8 cellular contexts compared by ENCODE assay signal in the genomic region with DNA sequence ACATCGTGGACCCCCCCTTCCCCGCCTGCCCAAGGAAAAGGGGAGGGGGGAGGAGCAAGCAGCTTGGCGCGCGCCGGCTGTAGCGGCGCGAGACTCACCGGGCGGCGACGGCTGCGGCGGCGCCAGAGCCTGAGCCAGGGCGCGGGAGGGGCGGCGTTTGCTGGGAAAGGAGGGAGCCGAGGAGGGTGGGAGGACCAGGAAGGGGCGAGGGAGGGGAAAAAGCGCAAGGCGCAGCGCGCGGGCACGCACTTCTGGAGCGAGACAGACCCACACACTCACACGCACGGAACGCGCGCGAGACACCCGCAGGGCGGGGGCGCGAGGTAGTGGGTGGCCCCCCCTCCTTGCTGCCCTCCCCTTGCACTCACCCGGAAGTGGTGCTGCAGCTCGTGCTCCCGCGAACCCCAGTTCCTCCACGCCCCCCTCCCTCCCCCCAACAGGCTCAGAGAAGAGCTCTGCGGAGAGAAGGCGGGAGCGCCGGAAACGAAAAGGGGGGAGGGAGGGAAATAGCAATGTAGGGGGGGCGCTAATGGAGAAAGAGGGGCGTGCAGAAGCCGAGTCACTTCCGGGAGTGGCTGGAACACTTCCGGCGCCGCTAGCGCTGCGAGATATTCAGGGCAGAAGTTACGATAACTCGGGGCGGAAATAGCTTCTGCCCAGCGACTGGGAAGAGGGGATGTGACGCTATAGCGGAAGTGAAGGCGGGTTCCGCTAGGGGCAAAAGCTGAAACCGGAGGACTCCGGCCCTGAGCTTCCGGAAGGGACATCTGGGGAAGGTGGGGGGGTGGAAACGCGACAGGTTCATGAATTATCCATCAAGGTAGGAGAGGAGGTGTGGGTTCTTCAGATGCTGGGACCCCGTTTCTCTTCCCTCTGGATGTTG. TPM values are rescaled to one million over a fixed set of nuclear protein-coding genes. Genes with fewer than 3 reads are reported as not detected.
DNase-seq lines count a peak whose midpoint lies in the region; ATAC-seq and TF ChIP-seq lines count a peak whose summit lies in the region.

Gene ZNF384, minus strand, starts transcription at position 376 of the 883 bp plus-strand sequence. CDS start 9,855 bp downstream, outside the sequence.

- intact Hi-C loops in PC-3 (cut with micrococcal nuclease) = loop anchor here (1.0 kb wide), 2 partner anchors 26 to 35 kb away; partner anchors contain the start of genes COPS7A and ING4

- TF ChIP-seq CTCF in PC-3 (conservative IDR thresholded peaks at IDR 0.05; ENCODE audit: low read depth, low read length) (no peak), epithelial cell of esophagus (IDR thresholded peaks at IDR 0.05; ENCODE audit: insufficient read depth, low read depth, low read length, missing control alignments) (peak; percentile 29)

- peak within 1 kb of the TSS; percentile 73 for H2AFZ ChIP-seq in PC-3 (ENCODE audit: low read length)

- H3K9me2 ChIP-seq in PC-3 (replicated peaks; ENCODE audit: low read length) = no peaks in the 10 kb centered on the region

- H3K36me3 ChIP-seq in PC-3 (ENCODE audit: low read depth, low read length) = peaks cover 7% of the 10 kb centered on the region

- H4K20me1 ChIP-seq in PC-3 (ENCODE audit: low read length) = no peaks in the 10 kb centered on the region

- peak; percentile 43; the same call in 1 of the 2 replicates for TF ChIP-seq EP300 in Ishikawa (IDR thresholded peaks at IDR 0.05; ENCODE audit: borderline replicate concordance)

- CTCF ChIA-PET in PC-3 (lab: Charles Lee) = interaction anchor here (0.5 to 0.7 kb wide), 7 partner anchors 84 to 252 kb away, joined by 3 to 12 read pairs (median 5); no protein-coding TSS in a partner anchor

- no peaks in the 10 kb centered on the region for H3F3A ChIP-seq in PC-3 (ENCODE audit: low read length, unreplicated experiment)

- peaks cover 60% of the 10 kb centered on the region for H3K79me2 ChIP-seq in PC-3 (ENCODE audit: low read length)

- no peaks in the 10 kb centered on the region for H3K9me3 ChIP-seq in PC-3 (ENCODE audit: low read length)
- H3K9me3 ChIP-seq in mononuclear cell (ENCODE audit: low read depth, low read length) = no peaks in the 10 kb centered on the region

- DNase-seq in DMS114 treated with DMSO at 0.1 percent for 48 hours (lab: John Stamatoyannopoulos, UW; ENCODE audit: unreplicated experiment) = peak; percentile 99
- peak; percentile 97 for DNase-seq in PC-3
- DNase-seq in activated T-cell treated with anti-CD3 and anti-CD28 coated beads for 48 hours (ENCODE audit: low read depth) = peak; percentile 88
- DNase-seq in epithelial cell of esophagus (ENCODE audit: low read depth) = peak; percentile 99
- peak; percentile 85 to 90 for DNase-seq in stimulated activated CD8-positive, alpha-beta memory T cell treated with anti-CD3 and anti-CD28 coated beads, Interleukin-4, amount 100 ng/mL, for 1 hour (ENCODE audit: low read depth in 2 of 2, low spot score in 1 of 2)

- H3K27ac ChIP-seq in PC-3 (ENCODE audit: low read length) = peak within 1 kb of the TSS; percentile 83

- no peak for TF ChIP-seq RAD21 in Ishikawa (IDR thresholded peaks at IDR 0.05; ENCODE audit: low read depth)

- H3K4me2 ChIP-seq in PC-3 (ENCODE audit: low read length) = peak within 1 kb of the TSS; percentile 99

- H3K9ac ChIP-seq in PC-3 (ENCODE audit: low read length) = peak within 1 kb of the TSS; percentile 97

- BruUV-seq in PC-3 (replicated peaks; lab: Mats Ljungman, UMichigan) = no TSS peak

- peak; percentile 81 for ATAC-seq in GM21576 (IDR thresholded peaks at IDR 0.05; ENCODE audit: unreplicated experiment)
- peak; percentile 85 for ATAC-seq in PC-3

- POLR2A ChIA-PET in PC-3 (lab: Charles Lee; ENCODE audit: unreplicated experiment) = interaction anchor here (0.5 to 1.0 kb wide), 11 partner anchors 9 to 880 kb away, joined by 3 to 16 read pairs (median 4); partner anchors contain the start of genes COPS7A and USP5

- peaks cover 13% of the 10 kb centered on the region; the same call in 1 of the 2 replicates for H3K4me1 ChIP-seq in PC-3 (ENCODE audit: insufficient read depth, low read length)
- peaks cover 46% of the 10 kb centered on the region for H3K4me1 ChIP-seq in mononuclear cell (ENCODE audit: insufficient read depth, low read length)

- no peaks in the 10 kb centered on the region for H3K27me3 ChIP-seq in PC-3 (ENCODE audit: low read length)
- H3K27me3 ChIP-seq in mononuclear cell (ENCODE audit: insufficient read depth, low read length) = no peaks in the 10 kb centered on the region

- peak within 1 kb of the TSS; percentile 72 for H3K4me3 ChIP-seq in PC-3 (ENCODE audit: low read length)
- H3K4me3 ChIP-seq in epithelial cell of esophagus (ENCODE audit: low read length) = peak within 1 kb of the TSS; percentile 85
- peak within 1 kb of the TSS; percentile 81 for H3K4me3 ChIP-seq in mononuclear cell (ENCODE audit: low read length)

TF ChIP-seq in Ishikawa, 13 proteins besides CTCF, POLR2A, EP300 and RAD21:
- peak; percentile 61; the same call in 1 of the 2 replicates for TF ChIP-seq TEAD4 (IDR thresholded peaks at IDR 0.05)
- peak; percentile 99 for TF ChIP-seq CREB1 (IDR thresholded peaks at IDR 0.05; ENCODE audit: low read depth)
- no peak for TF ChIP-seq REST (IDR thresholded peaks at IDR 0.05; ENCODE audit: low read depth)
- TF ChIP-seq FOXM1 (IDR thresholded peaks at IDR 0.05; ENCODE audit: borderline replicate concordance, low read depth) = peak; percentile 48; the same call in 1 of the 2 replicates
- TF ChIP-seq YY1 (IDR thresholded peaks at IDR 0.05; ENCODE audit: low read depth) = peak; percentile 87
- TF ChIP-seq NFIC (IDR thresholded peaks at IDR 0.05) = 0 out of 2 replicates have a peak, but pooled peaks have one; percentile 18
- peak; percentile 20; the same call in 1 of the 2 replicates for TF ChIP-seq CEBPB (IDR thresholded peaks at IDR 0.05)
- peak; percentile 58 for TF ChIP-seq EGR1 (IDR thresholded peaks at IDR 0.05)
- TF ChIP-seq TCF12 (IDR thresholded peaks at IDR 0.05; ENCODE audit: low read depth) = peak; percentile 80
- TF ChIP-seq, protein P1, sequence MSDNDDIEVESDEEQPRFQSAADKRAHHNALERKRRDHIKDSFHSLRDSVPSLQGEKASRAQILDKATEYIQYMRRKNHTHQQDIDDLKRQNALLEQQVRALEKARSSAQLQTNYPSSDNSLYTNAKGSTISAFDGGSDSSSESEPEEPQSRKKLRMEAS (IDR thresholded peaks at IDR 0.05) = peak; percentile 86
- TF ChIP-seq TAF1 (IDR thresholded peaks at IDR 0.05; ENCODE audit: low read depth) = peak; percentile 82
- peak; percentile 34 for TF ChIP-seq USF1 (IDR thresholded peaks at IDR 0.05)
- TF ChIP-seq ZBTB7A (IDR thresholded peaks at IDR 0.05; ENCODE audit: low read depth) = no peak
TF ChIP-seq in Ishikawa: peak in this region for 11.

RNA-seq across cellular contexts. Expression of gene ZNF384, which starts in this region (rescaled TPM):
- total RNA-seq in PC-3 (2014; rRNA removed) (19.6 and 22.3 TPM in 2 replicates), mononuclear cell (23.2 TPM)

Comparison
In these comparisons a context has a peak if more than half of its experiments do, and no peak if none do; other contexts are left out.
1. Peak in every context shown above with its lines: DNase-seq, ATAC-seq, H3K4me3 ChIP-seq and H3K27ac ChIP-seq.